ENCODE assay signal across 25 cellular contexts in genomic region chr11:7910389-7910788, GRCh38. TPM values are rescaled to one million over a fixed set of nuclear protein-coding genes. Genes with fewer than 3 reads are reported as not detected.
DNase-seq lines count a peak whose midpoint lies in the region; ATAC-seq and TF ChIP-seq lines count a peak whose summit lies in the region.
"Had no signal": no experiment of that assay in that cellular context is flagged by ENCODE, and none has a peak within 500 bp of the region (broad histone marks: within the 10 kb centered on the region; RNA-seq: fewer than 3 reads in every experiment).

No MANE protein-coding gene starts in this region.

- TF ChIP-seq CTCF in endodermal cell (conservative IDR thresholded peaks at IDR 0.05): no peak
- TF ChIP-seq CTCF in glutamatergic neuron (IDR thresholded peaks at IDR 0.05; ENCODE audit: partially characterized antibody, unreplicated experiment): no peak
- no peak for TF ChIP-seq CTCF in mucosa of descending colon (IDR thresholded peaks at IDR 0.05)

- H3K9me3 Mint-ChIP-seq in endodermal cell (no peaks in the 10 kb centered on the region), glutamatergic neuron (ENCODE audit: unreplicated experiment) (no peaks in the 10 kb centered on the region)
- H3K9me3 Mint-ChIP-seq: CD4-positive, alpha-beta memory T cell had no signal

- no peak overlapping the region for H3K4me2 ChIP-seq in mesendoderm (ENCODE audit: low read length)
- H3K4me2 ChIP-seq: A549, BLaER1, SK-N-SH had no signal

- H3K27ac Mint-ChIP-seq in endodermal cell: no peak overlapping the region
- H3K27ac Mint-ChIP-seq in glutamatergic neuron (ENCODE audit: unreplicated experiment): no peak overlapping the region
- H3K27ac Mint-ChIP-seq: CD4-positive, alpha-beta memory T cell had no signal

- H3K4me3 Mint-ChIP-seq in endodermal cell (no peak overlapping the region), glutamatergic neuron (ENCODE audit: unreplicated experiment) (no peak overlapping the region)
- H3K4me3 Mint-ChIP-seq: CD4-positive, alpha-beta memory T cell had no signal

- no peaks in the 10 kb centered on the region for H3K27me3 ChIP-seq in endodermal cell (ENCODE audit: control insufficient read depth, insufficient read depth, low read length, poor library complexity, severe bottlenecking)
- H3K27me3 ChIP-seq in mesendoderm (ENCODE audit: insufficient read depth, low read length, poor library complexity): no peaks in the 10 kb centered on the region
- H3K27me3 ChIP-seq: BLaER1 had no signal

- peak overlapping the region; percentile 4 for H3K56ac ChIP-seq in mesendoderm (ENCODE audit: low read length)

- ATAC-seq in HG02938 (IDR thresholded peaks at IDR 0.05; ENCODE audit: unreplicated experiment) (no peak), mucosa of descending colon (no peak)
- ATAC-seq: A549 had no signal

- H3K4ac ChIP-seq in mesendoderm (ENCODE audit: low read depth, low read length): no peak overlapping the region

- H3K9me3 ChIP-seq in endodermal cell (ENCODE audit: control insufficient read depth, low read length): no peaks in the 10 kb centered on the region
- H3K9me3 ChIP-seq in mucosa of descending colon: no peaks in the 10 kb centered on the region
- H3K9me3 ChIP-seq: A549, BLaER1, SK-N-SH had no signal

- peak overlapping the region; percentile 84 for H2BK5ac ChIP-seq in mesendoderm (ENCODE audit: low read length)

- peaks cover 73% of the 10 kb centered on the region for H3K4me1 Mint-ChIP-seq in endodermal cell
- no peaks in the 10 kb centered on the region for H3K4me1 Mint-ChIP-seq in glutamatergic neuron (ENCODE audit: low read depth, unreplicated experiment)
- H3K4me1 Mint-ChIP-seq: CD4-positive, alpha-beta memory T cell had no signal

- H3K36me3 Mint-ChIP-seq in endodermal cell (ENCODE audit: low read depth) (no peaks in the 10 kb centered on the region), glutamatergic neuron (ENCODE audit: unreplicated experiment) (no peaks in the 10 kb centered on the region)
- H3K36me3 Mint-ChIP-seq: CD4-positive, alpha-beta memory T cell had no signal

- H4K5ac ChIP-seq in mesendoderm (ENCODE audit: low read length): no peak overlapping the region

- no peak overlapping the region for H2AK5ac ChIP-seq in mesendoderm (ENCODE audit: low read length)

- H3K9ac ChIP-seq in endodermal cell (ENCODE audit: extremely low read depth, low read length, poor library complexity, severe bottlenecking): no peak overlapping the region
- H3K9ac ChIP-seq in mesendoderm (ENCODE audit: low read length): no peak overlapping the region
- H3K9ac ChIP-seq: BLaER1, SK-N-SH had no signal

- peak overlapping the region; percentile 47 for H3K4me3 ChIP-seq in endodermal cell (ENCODE audit: low read length)
- H3K4me3 ChIP-seq in mesendoderm (ENCODE audit: low read length): no peak overlapping the region
- H3K4me3 ChIP-seq in mucosa of descending colon: no peak overlapping the region
- H3K4me3 ChIP-seq: A549, BLaER1 had no signal

- peaks cover 3% of the 10 kb centered on the region for H3K79me2 ChIP-seq in mesendoderm (ENCODE audit: control insufficient read depth, insufficient read depth, low read length)

- no peak overlapping the region for H4K8ac ChIP-seq in mesendoderm (ENCODE audit: low read depth, low read length)

- peaks cover 19% of the 10 kb centered on the region for H3K4me1 ChIP-seq in endodermal cell (ENCODE audit: control insufficient read depth, insufficient read depth, low read length)
- peaks cover 12% of the 10 kb centered on the region for H3K4me1 ChIP-seq in mesendoderm (ENCODE audit: control insufficient read depth, low read depth, low read length)
- no peaks in the 10 kb centered on the region for H3K4me1 ChIP-seq in mucosa of descending colon (ENCODE audit: low read depth)
- H3K4me1 ChIP-seq: A549, BLaER1 had no signal

- DNase-seq in ELR (ENCODE audit: low read depth): peak; percentile 17
- DNase-seq in M059J (ENCODE audit: low read depth): peak; percentile 50
- no peak for DNase-seq in endodermal cell
- DNase-seq in mesendoderm: peak; percentile 77
- no peak for DNase-seq in glutamatergic neuron
- no peak for DNase-seq in activated T-cell treated with anti-CD3 and anti-CD28 coated beads, Interleukin-2, amount 50 U/mL, for 48 hours
- no peak for DNase-seq in mucosa of descending colon
- DNase-seq: CD4-positive, alpha-beta memory T cell; H7; Kasumi-1; NCI-H1092 treated with DMSO at 0.1 percent for 48 hours; NCI-H146; NCI-H2081; NCI-H2171 treated with DMSO at 0.1 percent for 48 hours; NCI-H446 treated with DMSO at 0.1 percent for 48 hours; NK-92 treated with Interleukin-12 subunit alpha and Interleukin-12 subunit beta, amount 100 ng/mL, for 24 hours; SHP77; SK-N-SH had no signal

- H3K79me1 ChIP-seq in mesendoderm (ENCODE audit: low read length): no peaks in the 10 kb centered on the region

- no peaks in the 10 kb centered on the region for H3K36me3 ChIP-seq in endodermal cell (ENCODE audit: control insufficient read depth, insufficient read depth, low read length)
- no peaks in the 10 kb centered on the region for H3K36me3 ChIP-seq in mesendoderm (ENCODE audit: control insufficient read depth, insufficient read depth, low read length)
- no peaks in the 10 kb centered on the region for H3K36me3 ChIP-seq in mucosa of descending colon (ENCODE audit: low read depth)
- H3K36me3 ChIP-seq: BLaER1 had no signal

- no peak overlapping the region for H3K23ac ChIP-seq in mesendoderm (ENCODE audit: low read length)

- intact Hi-C loops in mucosa of descending colon (cut with DNase I, micrococcal nuclease): no loop called here

- H3K18ac ChIP-seq in mesendoderm (ENCODE audit: low read length): no peak overlapping the region

- peak overlapping the region; percentile 61 for H2BK120ac ChIP-seq in mesendoderm (ENCODE audit: low read depth, low read length)

- peak overlapping the region; percentile 99 for H2BK15ac ChIP-seq in mesendoderm (replicated peaks; ENCODE audit: low read depth)

- H3K27ac ChIP-seq in endodermal cell (ENCODE audit: low read depth, low read length): no peak overlapping the region
- H3K27ac ChIP-seq in mesendoderm (ENCODE audit: low read depth, low read length): peak overlapping the region; percentile 81
- H3K27ac ChIP-seq: A549, BLaER1, HL-60 had no signal

- no peaks in the 10 kb centered on the region for H3K27me3 Mint-ChIP-seq in endodermal cell (ENCODE audit: insufficient read depth)
- peaks cover 2% of the 10 kb centered on the region for H3K27me3 Mint-ChIP-seq in glutamatergic neuron (ENCODE audit: unreplicated experiment)

RNA-seq across cellular contexts. Expression of gene OR10A6, which starts 20.7 kb away (rescaled TPM):
- total RNA-seq in M059J (2014; rRNA removed; shearing (Covaris generic)): not detected in 2 replicates
- total RNA-seq in endodermal cell (not detected), glutamatergic neuron (ENCODE audit: unreplicated experiment) (not detected), mucosa of descending colon (not detected)
- polyA plus RNA-seq in endodermal cell (2013, experiment 1 of 2): not detected
- polyA plus RNA-seq in endodermal cell (2013, experiment 2 of 2): not detected
- not detected for polyA plus RNA-seq in mesendoderm (2013, experiment 1 of 2)
- not detected for polyA plus RNA-seq in mesendoderm (2013, experiment 2 of 2)
- total RNA-seq: CD4-positive, alpha-beta memory T cell; H7; OCI-LY7; RPMI7951 had no signal
- polyA plus RNA-seq: A549; CD4-positive, alpha-beta memory T cell; SK-N-SH had no signal

RNA-seq across cellular contexts. Expression of gene OR10A3, which starts 31.1 kb away (rescaled TPM):
- not detected in 2 replicates for total RNA-seq in M059J (2014; rRNA removed; shearing (Covaris generic))
- total RNA-seq in endodermal cell (not detected), glutamatergic neuron (ENCODE audit: unreplicated experiment) (not detected), mucosa of descending colon (not detected)
- polyA plus RNA-seq in endodermal cell (2013, experiment 1 of 2): not detected
- not detected for polyA plus RNA-seq in endodermal cell (2013, experiment 2 of 2)
- polyA plus RNA-seq in mesendoderm (2013, experiment 1 of 2): not detected
- not detected for polyA plus RNA-seq in mesendoderm (2013, experiment 2 of 2)
- total RNA-seq: CD4-positive, alpha-beta memory T cell; H7; HT1080; OCI-LY7; RPMI7951 had no signal
- polyA plus RNA-seq: A549; CD4-positive, alpha-beta memory T cell; SK-N-SH had no signal

RNA-seq across cellular contexts. Expression of gene NLRP10, which starts 54.9 kb away (rescaled TPM):
- total RNA-seq in M059J (2014; rRNA removed; shearing (Covaris generic)): 0.12 and 2.1 TPM in 2 replicates
- total RNA-seq in endodermal cell (under 1 TPM in 1 of 2 donors, not detected in 1; 0.15 TPM), glutamatergic neuron (ENCODE audit: unreplicated experiment) (not detected), mucosa of descending colon (not detected)
- not detected for polyA plus RNA-seq in endodermal cell (2013, experiment 1 of 2)
- not detected for polyA plus RNA-seq in endodermal cell (2013, experiment 2 of 2)
- 0.04 TPM for polyA plus RNA-seq in mesendoderm (2013, experiment 1 of 2)
- polyA plus RNA-seq in mesendoderm (2013, experiment 2 of 2): 0.04 TPM
- total RNA-seq: CD4-positive, alpha-beta memory T cell; OCI-LY7; RPMI7951 had no signal
- polyA plus RNA-seq: A549; CD4-positive, alpha-beta memory T cell had no signal

Comparison
In these comparisons a context has a peak if more than half of its experiments do, and no peak if none do; other contexts are left out.
1. DNase-seq: peak in ELR (single experiment), M059J (single experiment) and mesendoderm (single experiment); none in endodermal cell (single experiment), glutamatergic neuron (single experiment), activated T-cell treated with anti-CD3 and anti-CD28 coated beads, Interleukin-2, amount 50 U/mL, for 48 hours (0 of 2) and mucosa of descending colon (0 of 3).